In genomic region chr20:2602746-2603145, GRCh38 we compare ENCODE assay signal across 16 cellular contexts. TPM values are rescaled to one million over a fixed set of nuclear protein-coding genes. Genes with fewer than 3 reads are reported as not detected.
A peak's percentile ranks its signal among the peaks of the same experiment; 100 is the strongest.
DNase-seq lines count a peak whose midpoint lies in the region; ATAC-seq, FAIRE-seq and TF ChIP-seq lines count a peak whose summit lies in the region.
"Had no signal": no experiment of that assay in that cellular context is flagged by ENCODE, and none has a peak within 500 bp of the region (broad histone marks: within the 10 kb centered on the region; RNA-seq: fewer than 3 reads in every experiment).

No MANE protein-coding gene starts in this region.

- no peak overlapping the region for H2BK20ac ChIP-seq in H1 (ENCODE audit: low read length)

- H3K27me3 ChIP-seq in H1 (replicated peaks in 1 of 4; ENCODE audit: control insufficient read depth in 3 of 4, extremely low read depth in 1 of 4, insufficient read depth in 3 of 4, low read length in 3 of 4), result no peaks in the 10 kb centered on the region
- H3K27me3 ChIP-seq: BLaER1 had no signal

- CTCF ChIA-PET in RWPE1 (lab: Yijun Ruan, JAX), result interaction anchor here (0.5 kb wide), 1 partner anchor 56 kb away, joined by 6 read pairs; no protein-coding TSS in a partner anchor
- CTCF ChIA-PET in H1 (lab: Charles Lee; ENCODE audit: partially characterized antibody), result interaction anchor here (1.0 to 1.1 kb wide), 2 partner anchors 80 to 86 kb away, joined by 3 read pairs; no protein-coding TSS in a partner anchor

- H3K56ac ChIP-seq in H1 (replicated peaks; ENCODE audit: insufficient read length, low read depth, low read length), result no peak overlapping the region

- no peak overlapping the region for H2BK120ac ChIP-seq in H1 (replicated peaks; ENCODE audit: low read depth, low read length)

- no peak overlapping the region for H3K4me2 ChIP-seq in H1 (ENCODE audit: insufficient read depth in 1 of 2, low read depth in 2 of 2, low read length in 2 of 2)
- H3K4me2 ChIP-seq: BLaER1, KMS-11 had no signal

- H3K18ac ChIP-seq in H1 (ENCODE audit: extremely low read depth, low read length), result no peak overlapping the region

- no peak overlapping the region for H3K4me3 ChIP-seq in H1 (ENCODE audit: extremely low read depth in 1 of 4, insufficient read depth in 2 of 4, low read depth in 3 of 4, low read length in 4 of 4)
- H3K4me3 ChIP-seq: BLaER1 had no signal

- H3K4me1 ChIP-seq in H1 (replicated peaks in 1 of 4; ENCODE audit: control insufficient read depth in 3 of 4, insufficient read depth in 4 of 4, low read length in 3 of 4), result no peaks in the 10 kb centered on the region; a peak in 1 of 7 replicates
- H3K4me1 ChIP-seq: BLaER1 had no signal

- ATAC-seq in stimulated activated naive CD8-positive, alpha-beta T cell treated with anti-CD3 and anti-CD28 coated beads, Interleukin-15, Interleukin-2, amounts not matched to agents 100 U/mL and 50 U/mL, for 24 hours, result no peak
- ATAC-seq: T-cell had no signal

- TF ChIP-seq RAD21 in Ishikawa (IDR thresholded peaks at IDR 0.05; ENCODE audit: low read depth), result no peak
- TF ChIP-seq RAD21 in H1 (IDR thresholded peaks at IDR 0.05 in 1 of 2, conservative IDR thresholded peaks at IDR 0.05 in 1 of 2; ENCODE audit: low read depth in 2 of 2, low read length in 2 of 2), result no peak

- no peaks in the 10 kb centered on the region for H3K79me2 ChIP-seq in H1 (ENCODE audit: control insufficient read depth in 1 of 2, insufficient read depth in 2 of 2, low read length in 2 of 2)

- no peak overlapping the region for H3K9ac ChIP-seq in H1 (replicated peaks in 1 of 4; ENCODE audit: extremely low read depth in 1 of 4, low read depth in 3 of 4, low read length in 3 of 4)
- H3K9ac ChIP-seq: BLaER1, KMS-11 had no signal

- H4K8ac ChIP-seq in H1 (ENCODE audit: extremely low read depth, insufficient read depth, low read length), result no peak overlapping the region

- no peaks in the 10 kb centered on the region; a peak in 1 of 8 replicates for H3K36me3 ChIP-seq in H1 (ENCODE audit: control insufficient read depth in 2 of 4, insufficient read depth in 4 of 4, low read length in 3 of 4)
- H3K36me3 ChIP-seq: BLaER1 had no signal

- no peak overlapping the region for H2BK12ac ChIP-seq in H1 (ENCODE audit: low read depth, low read length)

- 86% methylated on average over 4 of the region's 4 CpGs; no CpG with 5 or more reads in 1 of the 2 experiments for WGBS in H1 (ENCODE audit: extremely low coverage in 1 of 2, insufficient coverage in 1 of 2, insufficient read length in 1 of 2, insufficient replicate concordance in 2 of 2, low coverage in 1 of 2, low lambda C conversion rate in 2 of 2, missing lambda C conversion rate in 1 of 2), 2 experiments

- H2AK5ac ChIP-seq in H1 (ENCODE audit: low read depth, low read length), result no peak overlapping the region

- POLR2A ChIA-PET in RWPE1 (lab: Yijun Ruan, JAX; ENCODE audit: low non-redundant PET) (no interaction called here), H1 (lab: Charles Lee; ENCODE audit: partially characterized antibody) (interaction anchor here (0.6 to 0.9 kb wide), 3 partner anchors 79 to 557 kb away, joined by 3 to 4 read pairs (median 3); no protein-coding TSS in a partner anchor)

- peaks cover 3 to 10% of the 10 kb centered on the region in 2 experiments; a peak in 3 of 4 replicates for H3K9me3 ChIP-seq in H1 (ENCODE audit: insufficient read depth in 2 of 2, low read depth in 1 of 2, low read length in 1 of 2)

- no peak overlapping the region for H2BK15ac ChIP-seq in H1 (ENCODE audit: low read length)

- peak; percentile 85 for FAIRE-seq in H1 (lab: Jason Lieb, UNC)

- no peaks in the 10 kb centered on the region for H3K23me2 ChIP-seq in H1 (ENCODE audit: low read depth, low read length)

- DNase-seq in DMS 273 (lab: John Stamatoyannopoulos, UW; ENCODE audit: unreplicated experiment), result peak; percentile 20
- DNase-seq in DMS 273 treated with DMSO at 0.1 percent for 48 hours (lab: John Stamatoyannopoulos, UW), result no peak
- peak; percentile 10 for DNase-seq in RWPE1 (ENCODE audit: low spot score)
- no peak for DNase-seq in H1 (ENCODE audit: low read depth in 1 of 2, low spot score in 2 of 2)
- no peak for DNase-seq in stimulated activated CD4-positive, alpha-beta T cell treated with anti-CD3 and anti-CD28 coated beads, Interleukin-1b, Interleukin-23, amount 100 ng/mL, for 48 hours
- DNase-seq in stimulated activated naive CD8-positive, alpha-beta T cell treated with anti-CD3 and anti-CD28 coated beads, Interleukin-15, Interleukin-2, amounts not matched to agents 100 U/mL and 50 U/mL, for 24 hours, result no peak
- DNase-seq in NCI-H526 (lab: John Stamatoyannopoulos, UW), result no peak
- DNase-seq: NCI-H2029, NCI-H345, NCI-H82, SIG-M5, T-cell had no signal

- H3K27ac ChIP-seq in RWPE1 (no peak overlapping the region), H1 (ENCODE audit: low read depth, low read length) (no peak overlapping the region)
- H3K27ac ChIP-seq: 22Rv1, BLaER1, KMS-11 had no signal

- no peak overlapping the region for H2BK5ac ChIP-seq in H1 (ENCODE audit: low read depth, low read length)

- no peak for TF ChIP-seq POLR2A in H1 (IDR thresholded peaks at IDR 0.05; ENCODE audit: control extremely low read depth in 1 of 2, low read depth in 2 of 2, low read length in 2 of 2)

- H4K91ac ChIP-seq in H1 (replicated peaks; ENCODE audit: insufficient read length, low read length), result no peak overlapping the region

- no peak overlapping the region for H4K5ac ChIP-seq in H1 (ENCODE audit: insufficient read length, low read depth, low read length)

- no peak overlapping the region for H3K14ac ChIP-seq in H1 (ENCODE audit: insufficient read length)

- no peaks in the 10 kb centered on the region for H3K79me1 ChIP-seq in H1 (ENCODE audit: low read depth, low read length)

- no peak overlapping the region for H3K23ac ChIP-seq in H1 (ENCODE audit: insufficient read length)

- TF ChIP-seq EP300 in Ishikawa (IDR thresholded peaks at IDR 0.05; ENCODE audit: borderline replicate concordance) (no peak), H1 (IDR thresholded peaks at IDR 0.05; ENCODE audit: borderline replicate concordance in 1 of 2, low read depth in 2 of 2, low read length in 2 of 2) (no peak)

- no peak overlapping the region for H3K4ac ChIP-seq in H1 (replicated peaks; ENCODE audit: insufficient read length, low read depth, low read length)

- no peak for TF ChIP-seq CTCF in RWPE1 (conservative IDR thresholded peaks at IDR 0.05; ENCODE audit: low read depth)
- no peak for TF ChIP-seq CTCF in H1 (IDR thresholded peaks at IDR 0.05; ENCODE audit: control extremely low read depth in 1 of 3, insufficient read depth in 1 of 3, low read depth in 1 of 3, low read length in 3 of 3)

- peak overlapping the region; percentile 95 for H2AFZ ChIP-seq in H1 (ENCODE audit: low read length)

- no peaks in the 10 kb centered on the region for H4K20me1 ChIP-seq in H1 (replicated peaks in 1 of 2; ENCODE audit: control insufficient read depth in 1 of 2, insufficient read depth in 2 of 2, low read length in 2 of 2)
- H4K20me1 ChIP-seq: BLaER1 had no signal

TF ChIP-seq in Ishikawa, 13 proteins besides CTCF, POLR2A, EP300 and RAD21:
- TF ChIP-seq USF1 (IDR thresholded peaks at IDR 0.05), result peak; percentile 64
- TF ChIP-seq YY1 (IDR thresholded peaks at IDR 0.05; ENCODE audit: low read depth), result no peak
- TF ChIP-seq CREB1 (IDR thresholded peaks at IDR 0.05; ENCODE audit: low read depth), result no peak

TF ChIP-seq in H1, 55 proteins besides CTCF, POLR2A, EP300 and RAD21:
- TF ChIP-seq SAP30 (IDR thresholded peaks at IDR 0.05; ENCODE audit: insufficient read depth, insufficient replicate concordance, low read length) (no peak), ASH2L (IDR thresholded peaks at IDR 0.05; ENCODE audit: low read length) (no peak), BCL11A (IDR thresholded peaks at IDR 0.05; ENCODE audit: low read depth in 2 of 2, low read length in 2 of 2) (no peak), FOSL1 (IDR thresholded peaks at IDR 0.05; ENCODE audit: insufficient read depth, low read depth, low read length) (no peak), SIX5 (IDR thresholded peaks at IDR 0.05; ENCODE audit: low read depth, low read length) (no peak), HDAC2 (IDR thresholded peaks at IDR 0.05; ENCODE audit: borderline replicate concordance in 1 of 2, low read depth in 2 of 2, low read length in 2 of 2) (no peak), SP2 (IDR thresholded peaks at IDR 0.05; ENCODE audit: low read length) (no peak), CBX8 (IDR thresholded peaks at IDR 0.05; ENCODE audit: borderline replicate concordance, low read depth, low read length) (no peak), CEBPB (IDR thresholded peaks at IDR 0.05; ENCODE audit: low read depth, low read length) (no peak), NRF1 (IDR thresholded peaks at IDR 0.05; ENCODE audit: low read depth, low read length) (no peak), SRF (IDR thresholded peaks at IDR 0.05; ENCODE audit: low read depth, low read length) (no peak), JUN (IDR thresholded peaks at IDR 0.05; ENCODE audit: low read depth, low read length) (no peak), TBP (IDR thresholded peaks at IDR 0.05; ENCODE audit: low read depth, low read length) (no peak), TAF7 (optimal IDR thresholded peaks at IDR 0.05; ENCODE audit: borderline replicate concordance, low read depth, low read length) (no peak), POLR2AphosphoS5 (IDR thresholded peaks at IDR 0.05; ENCODE audit: low read depth, low read length) (no peak)

RNA-seq across cellular contexts. Expression of gene NOP56, which starts 49.7 kb away (rescaled TPM):
- total RNA-seq in H1 (2021; fragmentation: NEBNext Ultra II Directional; extraction: Animal tissue kit (Norgen Biotek cat#: 25700)), result 668 and 677 TPM in 2 replicates
- 364 and 391 TPM in 2 replicates for polyA plus RNA-seq in H1 (2011; rRNA removed)
- polyA plus RNA-seq in H1 (2011; cell fraction: cytosol; rRNA removed), result 433 TPM
- 1,642 TPM for polyA plus RNA-seq in H1 (2011; cell fraction: nucleus; rRNA removed)
- 603 to 679 TPM (median 649 TPM) in 4 replicates for polyA plus RNA-seq in H1 (2012, experiment 1 of 2)
- 135 TPM for polyA plus RNA-seq in H1 (2012, experiment 2 of 2)
- polyA plus RNA-seq in H1 (2013, experiment 1 of 2), result 937 TPM
- polyA plus RNA-seq in H1 (2013, experiment 2 of 2), result 806 TPM
- 546 and 558 TPM in 2 replicates for polyA minus RNA-seq in H1 (2011; rRNA and poly(A)+ RNA removed)
- polyA minus RNA-seq in H1 (2011; cell fraction: cytosol; rRNA and poly(A)+ RNA removed), result 255 TPM
- polyA minus RNA-seq in H1 (2011; cell fraction: nucleus; rRNA and poly(A)+ RNA removed), result 857 TPM

Comparison
In these comparisons a context has a peak if more than half of its experiments do, and no peak if none do; other contexts are left out.
1. DNase-seq: peak in DMS 273 (single experiment) and RWPE1 (single experiment); none in DMS 273 treated with DMSO at 0.1 percent for 48 hours (single experiment), H1 (0 of 2), stimulated activated CD4-positive, alpha-beta T cell treated with anti-CD3 and anti-CD28 coated beads, Interleukin-1b, Interleukin-23, amount 100 ng/mL, for 48 hours (single experiment), stimulated activated naive CD8-positive, alpha-beta T cell treated with anti-CD3 and anti-CD28 coated beads, Interleukin-15, Interleukin-2, amounts not matched to agents 100 U/mL and 50 U/mL, for 24 hours (single experiment) and NCI-H526 (0 of 2).